ENCODE assay signal across 26 cellular contexts in genomic region chr14:24204163-24205146, GRCh38. TPM values are rescaled to one million over a fixed set of nuclear protein-coding genes. Genes with fewer than 3 reads are reported as not detected.
DNase-seq lines count a peak whose midpoint lies in the region; ATAC-seq and TF ChIP-seq lines count a peak whose summit lies in the region.
"Had no signal": no experiment of that assay in that cellular context is flagged by ENCODE, and none has a peak within 500 bp of the region (broad histone marks: within the 10 kb centered on the region; RNA-seq: fewer than 3 reads in every experiment).

No MANE protein-coding gene starts in this region.

- peaks cover 48 to 65% of the 10 kb centered on the region in 2 donors for H3K36me3 Mint-ChIP-seq in CD4-positive, alpha-beta memory T cell
- H3K36me3 Mint-ChIP-seq in H9 (ENCODE audit: insufficient read depth in 1 of 3, low read depth in 3 of 3): peaks cover 52 to 83% (median 74%) of the 10 kb centered on the region in 3 experiments
- peaks cover 32% of the 10 kb centered on the region for H3K36me3 Mint-ChIP-seq in central memory CD8-positive, alpha-beta T cell (ENCODE audit: insufficient read depth)

- peaks cover 40% of the 10 kb centered on the region for H3K36me3 ChIP-seq in CD4-positive, alpha-beta memory T cell (ENCODE audit: insufficient read depth, low read length)

- no peaks in the 10 kb centered on the region for H3K4me1 ChIP-seq in CD4-positive, alpha-beta memory T cell (ENCODE audit: insufficient read depth, low read length)
- peaks cover 5% of the 10 kb centered on the region; the same call in 1 of the 2 replicates for H3K4me1 ChIP-seq in H9 (ENCODE audit: insufficient read depth, low read length)
- H3K4me1 ChIP-seq: ascending aorta, foreskin keratinocyte, Peyer's patch, psoas muscle, stomach, transverse colon had no signal

- H2BK12ac ChIP-seq in H9 (ENCODE audit: insufficient read length, low read depth, low read length): no peak overlapping the region

- no peak overlapping the region for H3K14ac ChIP-seq in H9 (ENCODE audit: insufficient read depth, low read length)

- no peak overlapping the region for H3K4me3 Mint-ChIP-seq in CD4-positive, alpha-beta memory T cell
- peak overlapping the region in 1 of 2 experiments; percentile 2; a peak in 3 of 5 replicates for H3K4me3 Mint-ChIP-seq in H9
- no peak overlapping the region for H3K4me3 Mint-ChIP-seq in central memory CD8-positive, alpha-beta T cell
- H3K4me3 Mint-ChIP-seq: activated T-cell treated with anti-CD3 and anti-CD28 coated beads, Interleukin-2, amount 50 U/mL, for 24 hours; CD4-positive, CD25-positive, alpha-beta regulatory T cell had no signal

- no peak overlapping the region for H4K5ac ChIP-seq in H9 (ENCODE audit: insufficient read length, low read depth, low read length)

- peaks cover 9 to 32% (median 25%) of the 10 kb centered on the region in 4 donors for H3K4me1 Mint-ChIP-seq in CD4-positive, alpha-beta memory T cell
- peaks cover 22 to 31% of the 10 kb centered on the region in 2 experiments for H3K4me1 Mint-ChIP-seq in H9
- peaks cover 34% of the 10 kb centered on the region for H3K4me1 Mint-ChIP-seq in central memory CD8-positive, alpha-beta T cell

- no peak overlapping the region for H3K56ac ChIP-seq in H9 (ENCODE audit: insufficient read length, low read depth, low read length)

- H3K4me3 ChIP-seq in CD4-positive, alpha-beta memory T cell (ENCODE audit: low read length in 2 of 2): no peak overlapping the region
- H3K4me3 ChIP-seq: ascending aorta, mucosa of descending colon, Peyer's patch, psoas muscle, SK-N-MC, skin epidermis, stomach, transverse colon had no signal

- H2BK120ac ChIP-seq in H9 (ENCODE audit: low read depth, low read length, poor library complexity, severe bottlenecking): peak overlapping the region; percentile 3

- no peak overlapping the region for H2BK5ac ChIP-seq in H9 (ENCODE audit: insufficient read length, low read length)

- H3K4me2 ChIP-seq in H9 (ENCODE audit: insufficient read depth, insufficient read length, low read length): no peak overlapping the region
- H3K4me2 ChIP-seq: KMS-11 had no signal

- H3K27ac ChIP-seq in CD4-positive, alpha-beta memory T cell (ENCODE audit: low read depth, low read length): no peak overlapping the region
- H3K27ac ChIP-seq in H9 (ENCODE audit: insufficient read length, low read depth, low read length): no peak overlapping the region
- H3K27ac ChIP-seq: ascending aorta, foreskin keratinocyte, KMS-11, Peyer's patch, psoas muscle, SK-N-MC, skin epidermis, stomach, transverse colon had no signal

- no peak overlapping the region for H3T11ph ChIP-seq in H9 (ENCODE audit: low read length)

- H3K9me3 Mint-ChIP-seq in CD4-positive, alpha-beta memory T cell: peaks cover 0 to 7% (median 0%) of the 10 kb centered on the region in 8 donors
- peaks cover 8 to 15% of the 10 kb centered on the region in 2 experiments for H3K9me3 Mint-ChIP-seq in H9
- H3K9me3 Mint-ChIP-seq in central memory CD8-positive, alpha-beta T cell: no peaks in the 10 kb centered on the region

- H3K27me3 Mint-ChIP-seq in CD4-positive, alpha-beta memory T cell: no peaks in the 10 kb centered on the region
- H3K27me3 Mint-ChIP-seq in H9 (ENCODE audit: low read depth): no peaks in the 10 kb centered on the region
- no peaks in the 10 kb centered on the region for H3K27me3 Mint-ChIP-seq in central memory CD8-positive, alpha-beta T cell
- H3K27me3 Mint-ChIP-seq: activated T-cell treated with anti-CD3 and anti-CD28 coated beads, Interleukin-2, amount 50 U/mL, for 24 hours; CD4-positive, CD25-positive, alpha-beta regulatory T cell had no signal

- no peak overlapping the region for H2BK15ac ChIP-seq in H9 (ENCODE audit: low read depth, low read length)

- no peak overlapping the region for H3K9ac ChIP-seq in H9 (ENCODE audit: extremely low read depth, insufficient read length, low read length)
- H3K9ac ChIP-seq: KMS-11 had no signal

- no peak overlapping the region for H3K4ac ChIP-seq in H9 (ENCODE audit: low read depth, low read length)

- H3K79me2 ChIP-seq in H9 (ENCODE audit: insufficient read depth, low read length): no peaks in the 10 kb centered on the region

- no peak for DNase-seq in CD4-positive, alpha-beta memory T cell
- no peak for DNase-seq in H9
- DNase-seq in central memory CD8-positive, alpha-beta T cell (ENCODE audit: low spot score in 2 of 2): no peak
- no peak for DNase-seq in HEK293T (ENCODE audit: extremely low spot score)
- DNase-seq: activated CD4-positive, CD25-positive, alpha-beta regulatory T cell; activated naive CD4-positive, alpha-beta T cell; activated T-cell treated with anti-CD3 and anti-CD28 coated beads, Interleukin-2, amount 50 U/mL, for 24 hours; CD4-positive, CD25-positive, alpha-beta regulatory T cell; foreskin keratinocyte; hippocampal formation; mucosa of descending colon; NCI-H2029; NCI-H345; NK-92 treated with Interleukin-12 subunit alpha and Interleukin-12 subunit beta, amount 100 ng/mL, for 24 hours; Peyer's patch; psoas muscle; stomach; transverse colon had no signal

- H3K23ac ChIP-seq in H9 (ENCODE audit: insufficient read length, low read depth, low read length): no peak overlapping the region

- POLR2A ChIA-PET in CD4-positive, alpha-beta memory T cell (lab: Charles Lee; ENCODE audit: partially characterized antibody): interaction anchor here (0.9 to 5.2 kb wide), 3 partner anchors 9 to 16 kb away, joined by 3 to 32 read pairs (median 7); partner anchors contain the start of genes IPO4 and TM9SF1
- POLR2A ChIA-PET in HEK293T (lab: Yijun Ruan, JAX): interaction anchor here (1.4 to 2.1 kb wide), 2 partner anchors 9 kb away, joined by 3 to 11 read pairs; partner anchors contain the start of genes CHMP4A and TM9SF1

- no peaks in the 10 kb centered on the region for H3K27me3 ChIP-seq in CD4-positive, alpha-beta memory T cell (ENCODE audit: insufficient read depth, low read length)
- H3K27me3 ChIP-seq in H9 (ENCODE audit: insufficient read depth, low read length): no peaks in the 10 kb centered on the region
- H3K27me3 ChIP-seq: ascending aorta, foreskin keratinocyte, Peyer's patch, stomach, transverse colon had no signal

- CTCF ChIA-PET in CD4-positive, alpha-beta memory T cell (lab: Charles Lee; ENCODE audit: partially characterized antibody): interaction anchor here (1.3 to 1.5 kb wide), 2 partner anchors 8 to 11 kb away, joined by 3 to 8 read pairs; partner anchors contain the start of gene MDP1
- CTCF ChIA-PET in HEK293T (lab: Yijun Ruan, JAX): no interaction called here

- no peaks in the 10 kb centered on the region for H3K23me2 ChIP-seq in H9 (ENCODE audit: insufficient read length, low read depth, low read length, poor library complexity, severe bottlenecking)

- no peak overlapping the region for H2AFZ ChIP-seq in H9 (ENCODE audit: low read length)

- no peak overlapping the region for H4K91ac ChIP-seq in H9 (ENCODE audit: insufficient read length, low read depth, low read length)

- no peaks in the 10 kb centered on the region for H4K20me1 ChIP-seq in H9 (ENCODE audit: control insufficient read depth, insufficient read depth, insufficient read length)

- no peak for TF ChIP-seq CTCF in H9 (conservative IDR thresholded peaks at IDR 0.05)

- H3K9me3 ChIP-seq in CD4-positive, alpha-beta memory T cell (ENCODE audit: control insufficient read depth in 1 of 2, low read length in 2 of 2): no peaks in the 10 kb centered on the region
- H3K9me3 ChIP-seq in H9 (ENCODE audit: control insufficient read depth, low read depth, low read length): peaks cover 5% of the 10 kb centered on the region
- H3K9me3 ChIP-seq: ascending aorta, mucosa of descending colon, Peyer's patch, psoas muscle, stomach, transverse colon had no signal

- H2AK5ac ChIP-seq in H9 (ENCODE audit: insufficient read length, low read length): no peak overlapping the region

- peak overlapping the region in 6 of 7 donors; percentile 2 to 47 (median 37) for H3K27ac Mint-ChIP-seq in CD4-positive, alpha-beta memory T cell
- peak overlapping the region in 2 of 3 experiments; percentile 2 to 19; a peak in 4 of 7 replicates for H3K27ac Mint-ChIP-seq in H9
- peak overlapping the region; percentile 16 for H3K27ac Mint-ChIP-seq in central memory CD8-positive, alpha-beta T cell (ENCODE audit: low read depth)

- H3K79me1 ChIP-seq in H9 (ENCODE audit: insufficient read depth, low read depth, low read length, poor library complexity, severe bottlenecking): no peaks in the 10 kb centered on the region

- H4K8ac ChIP-seq in H9 (replicated peaks; ENCODE audit: insufficient read length, low read depth, low read length): no peak overlapping the region

- intact Hi-C loops in CD4-positive, alpha-beta memory T cell (cut with micrococcal nuclease): no loop called here

- no peak overlapping the region for H3K18ac ChIP-seq in H9 (ENCODE audit: insufficient read length, low read depth, low read length)

- no peak for ATAC-seq in central memory CD8-positive, alpha-beta T cell (replicated peaks; ENCODE audit: extremely low read depth, poor library complexity, severe bottlenecking)
- ATAC-seq in GM21367 (IDR thresholded peaks at IDR 0.05; ENCODE audit: unreplicated experiment): no peak
- ATAC-seq: foreskin keratinocyte, mucosa of descending colon, psoas muscle had no signal

- WGBS in H9 (ENCODE audit: extremely low coverage, insufficient read length, low lambda C conversion rate): no CpG with 5 or more reads among the region's 7 CpGs

- H2BK20ac ChIP-seq in H9 (ENCODE audit: low read depth, low read length, poor library complexity, severe bottlenecking): no peak overlapping the region

TF ChIP-seq in HEK293T, 16 proteins besides CTCF, POLR2A, EP300 and RAD21 (continues in another document):
- TF ChIP-seq CTBP1 (IDR thresholded peaks at IDR 0.05; ENCODE audit: borderline replicate concordance) (no peak), BHLHE40 (IDR thresholded peaks at IDR 0.05; ENCODE audit: borderline replicate concordance) (no peak), ARNT (IDR thresholded peaks at IDR 0.05) (no peak)

RNA-seq across cellular contexts. Expression of gene TSSK4, which starts 1.0 kb away (rescaled TPM):
- total RNA-seq in CD4-positive, alpha-beta memory T cell: 1 to 10 TPM; 1.2 to 1.9 TPM
- polyA plus RNA-seq in CD4-positive, alpha-beta memory T cell: 1 to 10 TPM in 1 of 2 donors, under 1 TPM in 1; 0.47 to 1.3 TPM
- total RNA-seq in H9 (2021): not detected in 2 replicates
- total RNA-seq: ascending aorta, epithelial cell of proximal tubule, foreskin keratinocyte, H4, lower leg skin, psoas muscle, transverse colon had no signal
- polyA plus RNA-seq: foreskin keratinocyte, stomach had no signal

RNA-seq across cellular contexts. Expression of gene CHMP4A, which starts 8.8 kb away (rescaled TPM):
- total RNA-seq in CD4-positive, alpha-beta memory T cell: 100 to 1,000 TPM in 1 of 2 experiments, 10 to 100 TPM in 1; 99.3 to 101 TPM
- 100 to 1,000 TPM; 164 to 194 TPM for polyA plus RNA-seq in CD4-positive, alpha-beta memory T cell
- 42.0 and 46.2 TPM in 2 replicates for total RNA-seq in H9 (2021)

RNA-seq across cellular contexts. Expression of gene TM9SF1, which starts 9.2 kb away (rescaled TPM):
- 10 to 100 TPM; 24.1 to 26.3 TPM for total RNA-seq in CD4-positive, alpha-beta memory T cell
- polyA plus RNA-seq in CD4-positive, alpha-beta memory T cell: 10 to 100 TPM; 38.4 to 40.6 TPM
- total RNA-seq in H9 (2021): 31.6 and 31.8 TPM in 2 replicates

RNA-seq across cellular contexts. Expression of gene MDP1, which starts 11.4 kb away (rescaled TPM):
- total RNA-seq in CD4-positive, alpha-beta memory T cell: 10 to 100 TPM; 12.5 to 15.3 TPM
- polyA plus RNA-seq in CD4-positive, alpha-beta memory T cell: 10 to 100 TPM; 27.3 to 28.1 TPM
- 18.8 and 19.0 TPM in 2 replicates for total RNA-seq in H9 (2021)

RNA-seq across cellular contexts. Expression of gene IPO4, which starts 15.8 kb away (rescaled TPM):
- 10 to 100 TPM; 22.4 to 30.2 TPM for total RNA-seq in CD4-positive, alpha-beta memory T cell
- 10 to 100 TPM; 19.8 to 20.2 TPM for polyA plus RNA-seq in CD4-positive, alpha-beta memory T cell
- 114 and 116 TPM in 2 replicates for total RNA-seq in H9 (2021)
